ENCODE assay signal across 9 cellular contexts in genomic region chr2:46700435-46700834, GRCh38. TPM values are rescaled to one million over a fixed set of nuclear protein-coding genes. Genes with fewer than 3 reads are reported as not detected.
DNase-seq lines count a peak whose midpoint lies in the region; ATAC-seq, FAIRE-seq and TF ChIP-seq lines count a peak whose summit lies in the region.
"Had no signal": no experiment of that assay in that cellular context is flagged by ENCODE, and none has a peak within 500 bp of the region (broad histone marks: within the 10 kb centered on the region; RNA-seq: fewer than 3 reads in every experiment).

No MANE protein-coding gene starts in this region.

- no peak overlapping the region for H3K27ac ChIP-seq in RWPE1

- ATAC-seq in GM21360 (IDR thresholded peaks at IDR 0.05; ENCODE audit: unreplicated experiment): no peak

- H3K27me3 ChIP-seq in HAP-1 (ENCODE audit: low read depth) (no peaks in the 10 kb centered on the region), skeletal muscle satellite cell (ENCODE audit: control insufficient read depth, insufficient read depth, low read length) (no peaks in the 10 kb centered on the region)

- in situ Hi-C loops in HAP-1 (cut with MboI; ENCODE audit: low sequenced_read_pairs): no loop called here

- peak; percentile 22 for FAIRE-seq in TTC549 (lab: Jason Lieb, UNC)

- peak overlapping the region; percentile 73 for H3K4me2 ChIP-seq in skeletal muscle satellite cell (ENCODE audit: low read length)

- peak overlapping the region; percentile 98 for H3K9ac ChIP-seq in skeletal muscle satellite cell (ENCODE audit: low read depth, low read length)

- H3K4me3 ChIP-seq in HAP-1 (peak overlapping the region; percentile 73), fibroblast of the aortic adventitia (ENCODE audit: low read depth, low read length) (peak overlapping the region; percentile 87), skeletal muscle satellite cell (ENCODE audit: low read length) (peak overlapping the region; percentile 98)

- TF ChIP-seq CTCF in fibroblast of the aortic adventitia (IDR thresholded peaks at IDR 0.05; ENCODE audit: insufficient read depth, low read length) (no peak), RWPE1 (conservative IDR thresholded peaks at IDR 0.05; ENCODE audit: low read depth) (no peak)

- no peak for DNase-seq in HAP-1 (ENCODE audit: low spot score in 2 of 2)
- DNase-seq in fibroblast of the aortic adventitia (ENCODE audit: low read depth): peak; percentile 29
- DNase-seq in RWPE1 (ENCODE audit: low spot score): no peak
- DNase-seq in NCI-H748 treated with DMSO at 0.1 percent for 48 hours (lab: John Stamatoyannopoulos, UW): no peak
- no peak for DNase-seq in NCI-H146 treated with DMSO at 0.1 percent for 48 hours (lab: John Stamatoyannopoulos, UW; ENCODE audit: unreplicated experiment)
- DNase-seq: retina had no signal

- CTCF ChIA-PET in RWPE1 (lab: Yijun Ruan, JAX): interaction anchor here (0.6 kb wide), 1 partner anchor 1366 kb away, joined by 3 read pairs; no protein-coding TSS in a partner anchor

- H3K36me3 ChIP-seq in HAP-1 (replicated peaks) (no peaks in the 10 kb centered on the region), skeletal muscle satellite cell (ENCODE audit: insufficient read depth, low read length) (peaks cover 7% of the 10 kb centered on the region)

- H3K9me3 ChIP-seq in HAP-1 (no peaks in the 10 kb centered on the region), skeletal muscle satellite cell (replicated peaks; ENCODE audit: low read length) (no peaks in the 10 kb centered on the region)

- H3K4me1 ChIP-seq in HAP-1 (peaks cover 37% of the 10 kb centered on the region), skeletal muscle satellite cell (ENCODE audit: control insufficient read depth, insufficient read depth, low read length) (peaks cover 41% of the 10 kb centered on the region)

- POLR2A ChIA-PET in RWPE1 (lab: Yijun Ruan, JAX; ENCODE audit: low non-redundant PET): no interaction called here

RNA-seq across cellular contexts. Expression of gene SOCS5, which starts 1.3 kb away (rescaled TPM):
- 147 and 155 TPM in 2 replicates for total RNA-seq in fibroblast of the aortic adventitia (ENCODE audit: low replicate concordance)
- 43.6 and 52.2 TPM in 2 replicates for total RNA-seq in skeletal muscle satellite cell (2012; rRNA removed)
